16 cellular contexts compared by ENCODE assay signal in genomic region chr10:69783515-69783914, GRCh38. TPM values are rescaled to one million over a fixed set of nuclear protein-coding genes. Genes with fewer than 3 reads are reported as not detected.
DNase-seq lines count a peak whose midpoint lies in the region; ATAC-seq and TF ChIP-seq lines count a peak whose summit lies in the region.
"Had no signal": no experiment of that assay in that cellular context is flagged by ENCODE, and none has a peak within 500 bp of the region (broad histone marks: within the 10 kb centered on the region; RNA-seq: fewer than 3 reads in every experiment).

No MANE protein-coding gene starts in this region.

- H3K27ac Mint-ChIP-seq in chondrocyte (ENCODE audit: unreplicated experiment): no peak overlapping the region

- H3K4me1 ChIP-seq in BE2C (no peaks in the 10 kb centered on the region), HCT116 (ENCODE audit: control insufficient read depth in 1 of 2, insufficient read depth in 2 of 2, low read length in 2 of 2) (no peaks in the 10 kb centered on the region), PC-3 (ENCODE audit: insufficient read depth, low read length) (no peaks in the 10 kb centered on the region), SK-N-SH (ENCODE audit: control insufficient read depth in 1 of 2, insufficient read depth in 2 of 2, low read depth in 1 of 2, low read length in 1 of 2) (no peaks in the 10 kb centered on the region)

- CTCF ChIA-PET in HCT116 (lab: Charles Lee) (interaction anchor here (1.1 kb wide), 1 partner anchor 18 kb away, joined by 3 read pairs; no protein-coding TSS in a partner anchor), PC-3 (lab: Charles Lee) (no interaction called here), SK-N-SH (lab: Yijun Ruan, JAX) (interaction anchor here (0.9 to 6.0 kb wide), 4 partner anchors 14 to 132 kb away, joined by 3 to 52 read pairs (median 6); no protein-coding TSS in a partner anchor)

- H2AFZ ChIP-seq in HCT116 (ENCODE audit: low read depth, low read length, poor library complexity, severe bottlenecking): no peak overlapping the region
- no peak overlapping the region for H2AFZ ChIP-seq in PC-3 (ENCODE audit: low read length)
- H2AFZ ChIP-seq in SK-N-SH (ENCODE audit: low read depth): no peak overlapping the region

- H4K20me1 ChIP-seq in HCT116 (ENCODE audit: insufficient read depth) (no peaks in the 10 kb centered on the region), PC-3 (ENCODE audit: low read length) (no peaks in the 10 kb centered on the region), SK-N-SH (ENCODE audit: insufficient read depth) (no peaks in the 10 kb centered on the region)

- H3K9me3 ChIP-seq in BE2C (no peaks in the 10 kb centered on the region), HCT116 (ENCODE audit: control insufficient read depth in 1 of 2, insufficient read depth in 1 of 2, low read depth in 1 of 2, low read length in 2 of 2) (no peaks in the 10 kb centered on the region), PC-3 (ENCODE audit: low read length) (no peaks in the 10 kb centered on the region), SK-N-SH (no peaks in the 10 kb centered on the region)

- no peaks in the 10 kb centered on the region for H3K36me3 Mint-ChIP-seq in chondrocyte (ENCODE audit: low read depth)

- H3K4me3 Mint-ChIP-seq in chondrocyte (ENCODE audit: unreplicated experiment): no peak overlapping the region

- H3K9me2 ChIP-seq in HCT116 (ENCODE audit: insufficient read depth) (no peaks in the 10 kb centered on the region), PC-3 (replicated peaks; ENCODE audit: low read length) (no peaks in the 10 kb centered on the region), SK-N-SH (no peaks in the 10 kb centered on the region)

- TF ChIP-seq EP300 in SK-N-SH (IDR thresholded peaks at IDR 0.05; ENCODE audit: borderline replicate concordance in 1 of 2, low read depth in 1 of 2, low read length in 1 of 2): no peak

- intact Hi-C loops in HCT116 (cut with micrococcal nuclease) (no loop called here), PC-3 (cut with micrococcal nuclease) (no loop called here)

- H3K9ac ChIP-seq in HCT116 (ENCODE audit: low read length): no peak overlapping the region
- H3K9ac ChIP-seq in PC-3 (ENCODE audit: low read length): no peak overlapping the region
- H3K9ac ChIP-seq in SK-N-SH: no peak overlapping the region

- no peak for TF ChIP-seq POLR2A in HCT116 (IDR thresholded peaks at IDR 0.05; ENCODE audit: borderline replicate concordance, extremely low read depth, insufficient read depth, insufficient read length)
- no peak for TF ChIP-seq POLR2A in erythroblast (IDR thresholded peaks at IDR 0.05; ENCODE audit: low read length)

- RAD21 ChIA-PET in HCT116 (lab: Charles Lee; ENCODE audit: low non-redundant PET in 1 of 2, low total read pairs in 2 of 2, uncharacterized antibody in 2 of 2, unreplicated experiment in 2 of 2): no interaction called here

- H3K79me2 ChIP-seq in HCT116 (ENCODE audit: insufficient read depth, low read length) (no peaks in the 10 kb centered on the region), PC-3 (ENCODE audit: low read length) (no peaks in the 10 kb centered on the region), SK-N-SH (ENCODE audit: insufficient read depth) (no peaks in the 10 kb centered on the region)

- H3K27ac ChIP-seq in HCT116 (ENCODE audit: low read depth, low read length): no peak overlapping the region
- H3K27ac ChIP-seq in PC-3 (ENCODE audit: low read length): no peak overlapping the region
- H3K27ac ChIP-seq in SK-N-SH (ENCODE audit: low read depth in 2 of 2, low read length in 1 of 2): no peak overlapping the region
- H3K27ac ChIP-seq: C4-2B had no signal

- BruUV-seq in HCT116 (replicated peaks; lab: Mats Ljungman, UMichigan) (no TSS peak), PC-3 (replicated peaks; lab: Mats Ljungman, UMichigan) (no TSS peak)

- H3K4me3 ChIP-seq in BE2C (ENCODE audit: low read depth, low read length) (no peak overlapping the region), HCT116 (replicated peaks in 1 of 2; ENCODE audit: low read depth in 1 of 2, low read length in 2 of 2) (no peak overlapping the region), PC-3 (ENCODE audit: low read length) (no peak overlapping the region), SK-N-SH (ENCODE audit: low read depth in 2 of 2, low read length in 1 of 2) (no peak overlapping the region)

- H3K4me2 ChIP-seq in HCT116 (ENCODE audit: low read length): no peak overlapping the region
- H3K4me2 ChIP-seq in PC-3 (ENCODE audit: low read length): no peak overlapping the region
- no peak overlapping the region for H3K4me2 ChIP-seq in SK-N-SH

- no peaks in the 10 kb centered on the region for H3K27me3 Mint-ChIP-seq in chondrocyte (ENCODE audit: low read depth)

- POLR2A ChIA-PET in HCT116 (lab: Charles Lee): no interaction called here
- POLR2A ChIA-PET in PC-3 (lab: Charles Lee; ENCODE audit: unreplicated experiment): no interaction called here
- POLR2A ChIA-PET in SK-N-SH (lab: Yijun Ruan, JAX): no interaction called here

- DNase-seq in BE2C (no peak), HCT116 (ENCODE audit: low read depth, low spot score) (no peak), PC-3 (no peak), chondrocyte (ENCODE audit: low spot score) (no peak), erythroblast (lab: John Stamatoyannopoulos, UW) (no peak), SK-N-SH (no peak)
- DNase-seq: DND-41, HCEC 1CT, NCI-H187, NCI-H2107, NCI-H2227 treated with DMSO at 0.1 percent for 48 hours, NCI-H510A treated with DMSO at 0.1 percent for 48 hours, NCI-H774, Right ventricle myocardium superior had no signal

- peaks cover 27% of the 10 kb centered on the region for H3K4me1 Mint-ChIP-seq in chondrocyte (ENCODE audit: low read depth)

- peak; percentile 52 for ATAC-seq in HCT116
- ATAC-seq in PC-3: no peak
- ATAC-seq in GM21619 (IDR thresholded peaks at IDR 0.05; ENCODE audit: unreplicated experiment): no peak

- H3F3A ChIP-seq in PC-3 (ENCODE audit: low read length, unreplicated experiment) (no peaks in the 10 kb centered on the region), SK-N-SH (replicated peaks; ENCODE audit: insufficient read depth) (no peaks in the 10 kb centered on the region)

- peak; percentile 22; the same call in 1 of the 2 replicates for TF ChIP-seq CTCF in BE2C (IDR thresholded peaks at IDR 0.05; ENCODE audit: low read depth, low read length)
- no peak; a peak in 1 of 6 replicates for TF ChIP-seq CTCF in HCT116 (IDR thresholded peaks at IDR 0.05 in 2 of 3, conservative IDR thresholded peaks at IDR 0.05 in 1 of 3; ENCODE audit: borderline replicate concordance in 1 of 3, insufficient read depth in 1 of 3, low read depth in 2 of 3, low read length in 2 of 3)
- peak; percentile 53 for TF ChIP-seq CTCF in PC-3 (conservative IDR thresholded peaks at IDR 0.05; ENCODE audit: low read depth, low read length)
- TF ChIP-seq CTCF in chondrocyte (IDR thresholded peaks at IDR 0.05): peak; percentile 28
- TF ChIP-seq CTCF in SK-N-SH (IDR thresholded peaks at IDR 0.05): no peak

- 39% methylated on average over 2 of the region's 2 CpGs for WGBS in SK-N-SH (ENCODE audit: low lambda C conversion rate)

- H3K9me3 Mint-ChIP-seq in chondrocyte (ENCODE audit: low read depth): no peaks in the 10 kb centered on the region

- TF ChIP-seq RAD21 in HCT116 (IDR thresholded peaks at IDR 0.05; ENCODE audit: low read depth) (no peak), SK-N-SH (IDR thresholded peaks at IDR 0.05; ENCODE audit: low read length) (no peak)

- H3K27me3 ChIP-seq in BE2C (no peaks in the 10 kb centered on the region; the same call in 1 of the 2 replicates), HCT116 (ENCODE audit: insufficient read depth, low read length) (peaks cover 34% of the 10 kb centered on the region), PC-3 (ENCODE audit: low read length) (peaks cover 46% of the 10 kb centered on the region), SK-N-SH (ENCODE audit: insufficient read depth) (peaks cover 39% of the 10 kb centered on the region; the same call in 1 of the 2 replicates)

- no peaks in the 10 kb centered on the region for H3K36me3 ChIP-seq in BE2C
- no peaks in the 10 kb centered on the region for H3K36me3 ChIP-seq in HCT116 (ENCODE audit: control insufficient read depth in 1 of 2, insufficient read depth in 2 of 2, low read length in 2 of 2)
- H3K36me3 ChIP-seq in PC-3 (ENCODE audit: low read depth, low read length): no peaks in the 10 kb centered on the region
- no peaks in the 10 kb centered on the region for H3K36me3 ChIP-seq in SK-N-SH (replicated peaks in 1 of 2; ENCODE audit: control insufficient read depth in 1 of 2, insufficient read depth in 2 of 2, low read length in 1 of 2)

TF ChIP-seq in HCT116, 20 proteins besides CTCF, POLR2A, EP300 and RAD21 (continues in another document):
- TF ChIP-seq ATF3 (IDR thresholded peaks at IDR 0.05) (no peak), ELF1 (IDR thresholded peaks at IDR 0.05; ENCODE audit: borderline replicate concordance, low read depth) (no peak), ZNF274 (IDR thresholded peaks at IDR 0.05; ENCODE audit: low read depth, low read length) (no peak)

TF ChIP-seq in SK-N-SH, 30 proteins besides CTCF, POLR2A, EP300 and RAD21 (continues in another document):
- TF ChIP-seq ZBTB33 (IDR thresholded peaks at IDR 0.05; ENCODE audit: borderline replicate concordance, low read depth) (no peak), NFIC (IDR thresholded peaks at IDR 0.05; ENCODE audit: borderline replicate concordance) (no peak), JUND (IDR thresholded peaks at IDR 0.05) (no peak), RFX5 (IDR thresholded peaks at IDR 0.05; ENCODE audit: low read length) (no peak)

RNA-seq across cellular contexts. Expression of gene COL13A1, which starts 18.2 kb away (rescaled TPM):
- 1.1 TPM for polyA plus RNA-seq in BE2C (2012; ENCODE audit: insufficient read depth, insufficient read length, low read depth)
- total RNA-seq in HCT116 (2021; ENCODE audit: unreplicated experiment): 5.9 TPM
- 9.4 and 10.1 TPM in 2 replicates for polyA plus RNA-seq in HCT116 (2012)
- 201 and 299 TPM in 2 replicates for total RNA-seq in PC-3 (2014; rRNA removed)
- 25.6 to 52.1 TPM (median 27.5 TPM) in 3 replicates for total RNA-seq in chondrocyte
- polyA plus RNA-seq in SK-N-SH (2012; rRNA removed): 21.0 and 26.7 TPM in 2 replicates
- polyA plus RNA-seq in SK-N-SH (2012; cell fraction: cytosol; rRNA removed): 17.1 and 23.2 TPM in 2 replicates
- 37.4 and 37.6 TPM in 2 replicates for polyA plus RNA-seq in SK-N-SH (2012; cell fraction: nucleus; rRNA removed)

Comparison
In these comparisons a context has a peak if more than half of its experiments do, and no peak if none do; other contexts are left out.
1. CTCF ChIP-seq: peak in BE2C (single experiment), PC-3 (single experiment) and chondrocyte (single experiment); none in HCT116 (0 of 3) and SK-N-SH (single experiment).